19 cellular contexts compared by ENCODE assay signal in the genomic region with DNA sequence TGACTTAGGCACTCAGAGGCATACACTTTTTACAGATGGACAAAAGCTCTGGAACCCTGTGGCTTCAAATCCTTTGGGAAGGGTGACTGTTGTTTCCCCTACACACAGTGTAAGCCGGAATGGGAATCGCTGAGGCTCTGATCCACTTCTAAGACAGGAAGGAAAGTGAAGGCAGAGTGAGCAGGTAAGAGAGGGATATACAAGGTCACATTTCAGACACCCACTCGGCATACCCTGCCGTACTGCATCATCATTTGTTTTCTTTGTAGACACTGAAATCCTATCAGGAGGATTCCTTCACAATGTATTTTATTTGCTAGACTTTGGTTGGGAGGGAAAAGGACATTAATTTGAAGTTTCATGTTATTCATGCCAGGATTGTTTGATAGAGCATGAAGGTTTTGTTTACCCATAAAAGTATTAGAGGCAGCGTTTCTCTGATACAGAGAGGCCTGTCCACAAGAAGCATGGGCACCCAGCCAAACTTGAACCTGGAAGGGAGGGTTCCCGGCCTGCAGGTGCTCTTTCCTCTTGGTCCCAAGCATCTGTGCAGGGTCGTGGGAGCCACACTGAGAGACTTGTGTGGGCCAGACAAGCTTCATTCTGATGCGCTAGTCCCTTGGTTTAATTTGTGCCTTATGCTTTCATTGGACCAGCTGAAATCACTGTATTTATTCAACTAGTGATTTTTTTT. TPM values are rescaled to one million over a fixed set of nuclear protein-coding genes. Genes with fewer than 3 reads are reported as not detected.
A peak's percentile ranks its signal among the peaks of the same experiment; 100 is the strongest.
DNase-seq lines count a peak whose midpoint lies in the region; TF ChIP-seq lines count a peak whose summit lies in the region.
"Had no signal": no experiment of that assay in that cellular context is flagged by ENCODE, and none has a peak within 500 bp of the region (broad histone marks: within the 10 kb centered on the region; RNA-seq: fewer than 3 reads in every experiment).

No MANE protein-coding gene starts in this region.

- H3K27me3 ChIP-seq in prostate gland (replicated peaks; ENCODE audit: insufficient read depth) (no peaks in the 10 kb centered on the region), MG63 (no peaks in the 10 kb centered on the region)
- H3K27me3 ChIP-seq: ascending aorta, dorsolateral prefrontal cortex, left lung had no signal

- intact Hi-C loops in prostate gland (cut with DNase I) = no loop called here

- no peak for TF ChIP-seq CTCF in prostate gland (IDR thresholded peaks at IDR 0.05)

- DNase-seq in NCI-H1417 (lab: John Stamatoyannopoulos, UW) (peak in 2 of 3 experiments; percentile 2 to 18), NCI-H1417 treated with DMSO at 0.1 percent for 48 hours (lab: John Stamatoyannopoulos, UW) (no peak), DMS79 (lab: John Stamatoyannopoulos, UW) (peak; percentile 34), NCI-H69 (lab: John Stamatoyannopoulos, UW) (peak; percentile 67), prostate gland (ENCODE audit: low spot score) (peak; percentile 11), HUDEP-2 (lab: John Stamatoyannopoulos, UW; ENCODE audit: unreplicated experiment in 76 of 76) (no peak), MG63 (no peak), HK-2 (ENCODE audit: unreplicated experiment) (no peak)
- DNase-seq: activated CD4-positive, alpha-beta T cell treated with anti-CD3 and anti-CD28 coated beads, Interleukin-2, amount 50 U/mL, for 1 hour; HFFc6; left lung; NCI-H1436 treated with DMSO at 0.1 percent for 48 hours; nephron progenitor cell; NK-92 treated with Interleukin-12 subunit alpha and Interleukin-12 subunit beta, amount 100 ng/mL, for 24 hours; stimulated activated CD4-positive, alpha-beta T cell treated with anti-CD3 and anti-CD28 coated beads, Interleukin-2, amount 100 ng/mL, for 24 hours; T-helper 17 cell had no signal

- WGBS in prostate gland = 53% methylated on average over 8 of the region's 8 CpGs

- H3K4me3 ChIP-seq in prostate gland = no peak overlapping the region
- no peak overlapping the region for H3K4me3 ChIP-seq in MG63
- H3K4me3 ChIP-seq: dorsolateral prefrontal cortex, GM23248, left lung had no signal

- no peaks in the 10 kb centered on the region for H3K36me3 ChIP-seq in prostate gland
- no peaks in the 10 kb centered on the region for H3K36me3 ChIP-seq in MG63
- H3K36me3 ChIP-seq: ascending aorta, left lung had no signal

- TF ChIP-seq POLR2A in prostate gland (IDR thresholded peaks at IDR 0.05) = no peak

- no peaks in the 10 kb centered on the region for H3K9me3 ChIP-seq in prostate gland
- no peaks in the 10 kb centered on the region for H3K9me3 ChIP-seq in MG63
- H3K9me3 ChIP-seq: ascending aorta, left lung had no signal

- H3K27ac ChIP-seq in prostate gland = no peak overlapping the region
- H3K27ac ChIP-seq: GM23248, left lung had no signal

- no peaks in the 10 kb centered on the region for H3K4me1 ChIP-seq in prostate gland (replicated peaks)
- H3K4me1 ChIP-seq: left lung had no signal

RNA-seq across cellular contexts. Expression of a gene that starts 21.9 kb away (rescaled TPM):
- 100 to 1,000 TPM; 148 to 172 TPM for total RNA-seq in prostate gland
- 36.5 and 581 TPM in 2 replicates for total RNA-seq in MG63 (2014; rRNA removed; shearing (Covaris generic); ENCODE audit: low replicate concordance)

Comparison
In these comparisons a context has a peak if more than half of its experiments do, and no peak if none do; other contexts are left out.
1. DNase-seq: peak in NCI-H1417 (2 of 3), DMS79 (single experiment), NCI-H69 (single experiment) and prostate gland (single experiment); none in NCI-H1417 treated with DMSO at 0.1 percent for 48 hours (single experiment), HUDEP-2 (0 of 76), MG63 (single experiment) and HK-2 (single experiment).